11 cellular contexts compared by ENCODE assay signal in the genomic region with DNA sequence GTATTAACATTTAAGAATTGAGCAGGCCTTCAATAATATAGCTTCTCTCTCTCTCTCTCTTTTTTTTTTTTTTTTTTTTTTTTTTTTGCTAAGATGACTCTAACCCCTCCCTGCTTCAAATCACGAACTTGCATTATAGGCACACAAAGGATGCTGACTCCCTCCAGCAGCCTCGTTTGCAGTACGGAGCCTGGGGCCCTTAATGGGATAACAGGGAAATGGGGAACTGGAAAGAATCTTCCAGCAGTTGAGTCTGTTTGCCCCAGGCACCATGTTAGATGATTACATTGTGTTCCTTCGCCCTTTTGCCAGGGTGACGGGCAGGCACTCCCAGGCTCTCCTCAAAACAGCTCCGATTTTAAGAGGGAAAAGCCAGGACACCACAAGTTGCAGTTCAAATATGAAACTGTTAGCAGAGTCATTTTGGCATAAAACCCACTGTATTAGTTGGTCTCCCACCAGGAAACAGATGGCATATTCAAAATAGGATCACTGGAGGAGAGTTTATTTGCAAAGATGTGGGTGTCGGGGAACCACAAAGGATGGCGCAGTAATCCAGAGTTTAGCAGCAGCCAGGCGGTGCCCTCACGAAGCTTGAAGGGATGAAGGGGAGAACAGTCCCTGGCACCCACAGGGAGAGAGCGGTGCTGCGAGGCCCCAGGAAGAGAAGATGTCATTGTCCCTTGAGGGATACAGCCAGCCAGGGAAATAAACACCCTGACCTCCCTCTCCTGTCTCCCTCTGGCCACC.
DNase-seq lines count a peak whose midpoint lies in the region; ATAC-seq lines count a peak whose summit lies in the region.
"Had no signal": no experiment of that assay in that cellular context is flagged by ENCODE, and none has a peak within 500 bp of the region (broad histone marks: within the 10 kb centered on the region; RNA-seq: fewer than 3 reads in every experiment).

No MANE protein-coding gene starts in this region.

- peak; percentile 55 to 75 for DNase-seq in NCI-H526 (lab: John Stamatoyannopoulos, UW)
- DNase-seq in NCI-H526 treated with DMSO at 0.1 percent for 48 hours (lab: John Stamatoyannopoulos, UW): no peak
- DNase-seq in NCI-H82 (lab: John Stamatoyannopoulos, UW): peak; percentile 59
- no peak for DNase-seq in effector memory CD8-positive, alpha-beta T cell
- peak; percentile 41 for DNase-seq in putamen (ENCODE audit: low spot score)
- DNase-seq in NCI-H2196 treated with DMSO at 0.1 percent for 48 hours (lab: John Stamatoyannopoulos, UW; ENCODE audit: unreplicated experiment): no peak
- DNase-seq: left ventricle myocardium inferior, NCI-H774 had no signal

- H3K4me1 Mint-ChIP-seq in effector memory CD8-positive, alpha-beta T cell (ENCODE audit: low read depth in 2 of 2): peaks cover 16 to 21% of the 10 kb centered on the region in 2 donors

- peak overlapping the region; percentile 89 to 90 for H3K27ac Mint-ChIP-seq in effector memory CD8-positive, alpha-beta T cell

- peak overlapping the region; percentile 49 to 71 for H3K4me3 Mint-ChIP-seq in effector memory CD8-positive, alpha-beta T cell

- H3K27me3 Mint-ChIP-seq in effector memory CD8-positive, alpha-beta T cell: no peaks in the 10 kb centered on the region

- no peak for ATAC-seq in effector memory CD8-positive, alpha-beta T cell (replicated peaks)
- ATAC-seq in GM21515 (IDR thresholded peaks at IDR 0.05; ENCODE audit: unreplicated experiment) (no peak), HG03457 (IDR thresholded peaks at IDR 0.05; ENCODE audit: unreplicated experiment) (no peak)
- ATAC-seq: A549 had no signal

- no peaks in the 10 kb centered on the region for H3K9me3 Mint-ChIP-seq in effector memory CD8-positive, alpha-beta T cell

- H3K36me3 Mint-ChIP-seq in effector memory CD8-positive, alpha-beta T cell (ENCODE audit: insufficient read depth): no peaks in the 10 kb centered on the region

Comparison
In these comparisons a context has a peak if more than half of its experiments do, and no peak if none do; other contexts are left out.
1. DNase-seq: peak in NCI-H526 (2 of 2), NCI-H82 (single experiment) and putamen (single experiment); none in NCI-H526 treated with DMSO at 0.1 percent for 48 hours (single experiment), effector memory CD8-positive, alpha-beta T cell (0 of 3) and NCI-H2196 treated with DMSO at 0.1 percent for 48 hours (single experiment).